7 cellular contexts compared by ENCODE assay signal in genomic region chr7:65988503-65988902, GRCh38. TPM values are rescaled to one million over a fixed set of nuclear protein-coding genes. Genes with fewer than 3 reads are reported as not detected.
DNase-seq lines count a peak whose midpoint lies in the region; ATAC-seq, FAIRE-seq and TF ChIP-seq lines count a peak whose summit lies in the region.
"Not testable (repeated sequence)": the region's sequence is repeated elsewhere in the genome, so short reads cannot be mapped to it uniquely, and the experiment has no call there.

No MANE protein-coding gene starts in this region.

- H3K9me3 ChIP-seq in BLaER1 treated with 17β-estradiol and CSF1 and Interleukin-3, amounts not matched to agents 10 nM and 100 nM (replicated peaks in 1 of 11); Loucy (ENCODE audit: insufficient read depth, low read depth, low read length); kidney (ENCODE audit: control insufficient read depth in 1 of 2, low read length in 2 of 2): not testable (repeated sequence)

- FAIRE-seq in kidney (lab: Jason Lieb, UNC), result not testable (repeated sequence)

- TF ChIP-seq CTCF in Loucy (conservative IDR thresholded peaks at IDR 0.05; ENCODE audit: low read length) (0 out of 2 replicates have a peak, but pooled peaks have one; percentile 12), foreskin keratinocyte (conservative IDR thresholded peaks at IDR 0.05) (peak; percentile 7)
- not testable (repeated sequence) for TF ChIP-seq CTCF in kidney (IDR thresholded peaks at IDR 0.05; ENCODE audit: borderline replicate concordance, extremely low read depth, insufficient read depth)

- not testable (repeated sequence) for H3K79me2 ChIP-seq in Loucy (ENCODE audit: insufficient read depth, low read length)

- intact Hi-C loops in kidney (cut with DNase I); sciatic nerve (cut with DNase I): not testable (repeated sequence)

- H3F3A ChIP-seq in Loucy (ENCODE audit: low read depth), result not testable (repeated sequence)

- not testable (repeated sequence) for H3K9ac ChIP-seq in BLaER1 treated with 17β-estradiol and CSF1 and Interleukin-3, amounts not matched to agents 10 nM and 100 nM; Loucy (ENCODE audit: low read depth, low read length, poor library complexity, severe bottlenecking); kidney (ENCODE audit: low read length in 2 of 2)

- not testable (repeated sequence) for H3K27me3 ChIP-seq in BLaER1 treated with 17β-estradiol and CSF1 and Interleukin-3, amounts not matched to agents 10 nM and 100 nM; Loucy (ENCODE audit: insufficient read depth, low read length, poor library complexity, severe bottlenecking); foreskin keratinocyte

- not testable (repeated sequence) for ATAC-seq in foreskin keratinocyte, sciatic nerve

- H3K4me2 ChIP-seq in BLaER1 treated with 17β-estradiol and CSF1 and Interleukin-3, amounts not matched to agents 10 nM and 100 nM, result peak overlapping the region in 9 of 11 experiments; percentile 45 to 74 (median 66); a peak in 18 of 22 replicates
- not testable (repeated sequence) for H3K4me2 ChIP-seq in Loucy (ENCODE audit: low read depth, low read length, poor library complexity, severe bottlenecking)

- not testable (repeated sequence) for H3K9me2 ChIP-seq in Loucy (replicated peaks; ENCODE audit: low read depth, low read length)

- not testable (repeated sequence) for H3K36me3 ChIP-seq in BLaER1 treated with 17β-estradiol and CSF1 and Interleukin-3, amounts not matched to agents 10 nM and 100 nM; Loucy (ENCODE audit: insufficient read depth, low read length); kidney (ENCODE audit: control insufficient read depth in 1 of 2, insufficient read depth in 2 of 2, low read length in 2 of 2)

- not testable (repeated sequence) for H3K4me3 ChIP-seq in BLaER1 treated with 17β-estradiol and CSF1 and Interleukin-3, amounts not matched to agents 10 nM and 100 nM; Loucy (ENCODE audit: low read length, poor library complexity, severe bottlenecking); kidney (ENCODE audit: low read length in 2 of 2)

- peak; percentile 1 for DNase-seq in activated CD8-positive, alpha-beta memory T cell treated with anti-CD3 and anti-CD28 coated beads for 24 hours
- DNase-seq in foreskin keratinocyte, result not testable (repeated sequence)
- peak; percentile 7 for DNase-seq in kidney
- DNase-seq in mesenteric fat pad (ENCODE audit: low spot score), result peak; percentile 24
- DNase-seq in sciatic nerve (ENCODE audit: low spot score), result peak; percentile 7

- not testable (repeated sequence) for H2AFZ ChIP-seq in Loucy (ENCODE audit: low read length)

- peaks cover 17 to 62% (median 54%) of the 10 kb centered on the region in 10 experiments for H3K4me1 ChIP-seq in BLaER1 treated with 17β-estradiol and CSF1 and Interleukin-3, amounts not matched to agents 10 nM and 100 nM
- H3K4me1 ChIP-seq in Loucy (ENCODE audit: insufficient read depth, low read length, poor library complexity, severe bottlenecking); foreskin keratinocyte; kidney (ENCODE audit: control insufficient read depth in 1 of 2, insufficient read depth in 1 of 2, low read depth in 1 of 2, low read length in 2 of 2): not testable (repeated sequence)

- not testable (repeated sequence) for H4K20me1 ChIP-seq in BLaER1 treated with 17β-estradiol and CSF1 and Interleukin-3, amounts not matched to agents 10 nM and 100 nM; Loucy (ENCODE audit: insufficient read depth, low read length, poor library complexity, severe bottlenecking)

- H3K27ac ChIP-seq in BLaER1 treated with 17β-estradiol and CSF1 and Interleukin-3, amounts not matched to agents 10 nM and 100 nM; foreskin keratinocyte; kidney (ENCODE audit: low read depth in 2 of 2, low read length in 2 of 2): not testable (repeated sequence)

RNA-seq across cellular contexts. Expression of gene GUSB, which starts 6.5 kb away (rescaled TPM):
- total RNA-seq in foreskin keratinocyte (19.6 and 22.1 TPM in 2 replicates), kidney (60.1 TPM), mesenteric fat pad (35.7 TPM), sciatic nerve (46.6 TPM)
- polyA plus RNA-seq in foreskin keratinocyte (23.7 and 25.2 TPM in 2 replicates), kidney (ENCODE audit: insufficient read depth, low read depth, low replicate concordance) (61.8 TPM)
